In genomic region chr20:47274449-47275108, GRCh38 we compare ENCODE assay signal across 8 cellular contexts.
DNase-seq lines count a peak whose midpoint lies in the region; ATAC-seq, FAIRE-seq and TF ChIP-seq lines count a peak whose summit lies in the region.

No MANE protein-coding gene starts in this region.

- H3K4me2 ChIP-seq in A549 (peak overlapping the region; percentile 74), endothelial cell of umbilical vein (ENCODE audit: insufficient read depth, low read length) (peak overlapping the region; percentile 87)

- no peaks in the 10 kb centered on the region for H3K27me3 ChIP-seq in endothelial cell of umbilical vein (ENCODE audit: control insufficient read depth in 2 of 2, insufficient read depth in 2 of 2, low read length in 2 of 2)

- peaks cover 11 to 22% of the 10 kb centered on the region in 2 experiments for H3K36me3 ChIP-seq in endothelial cell of umbilical vein (ENCODE audit: control insufficient read depth in 2 of 2, extremely low read depth in 1 of 2, insufficient read depth in 2 of 2, low read length in 2 of 2)

- peak overlapping the region; percentile 76 for H3K9ac ChIP-seq in endothelial cell of umbilical vein (replicated peaks; ENCODE audit: extremely low read depth, insufficient read depth, low read length)

- POLR2A ChIA-PET in A549 (lab: Yijun Ruan, JAX) (interaction anchor here (1.1 to 4.5 kb wide), 10 partner anchors 21 to 227 kb away, joined by 3 to 83 read pairs (median 6); partner anchors contain the start of genes NCOA3 and ZMYND8), endothelial cell of umbilical vein (lab: Charles Lee) (interaction anchor here (0.5 to 3.7 kb wide), 7 partner anchors 29 to 109 kb away, joined by 3 to 28 read pairs (median 4); no protein-coding TSS in a partner anchor)

- peaks cover 38% of the 10 kb centered on the region for H3K36me3 Mint-ChIP-seq in T-helper 1 cell treated with Interleukin-12 subunit alpha and Interleukin-12 subunit beta and Interleukin-4 antibody, amounts not matched to agents 30 μg/mL and 1 μg/mL, for 36 hours (ENCODE audit: low read depth)
- H3K36me3 Mint-ChIP-seq in natural killer cell treated with Interleukin-12 subunit alpha and Interleukin-12 subunit beta and Interleukin-15 and Interleukin-18, amount 100 ng/mL, for 72 hours = peaks cover 4% of the 10 kb centered on the region

- intact Hi-C loops in endothelial cell of umbilical vein (cut with micrococcal nuclease) = loop anchor here (1.0 kb wide), 3 partner anchors 43 to 85 kb away; no protein-coding TSS in a partner anchor

- H3K27me3 Mint-ChIP-seq in T-helper 1 cell treated with Interleukin-12 subunit alpha and Interleukin-12 subunit beta and Interleukin-4 antibody, amounts not matched to agents 30 μg/mL and 1 μg/mL, for 36 hours (ENCODE audit: low read depth) = no peaks in the 10 kb centered on the region
- H3K27me3 Mint-ChIP-seq in natural killer cell treated with Interleukin-12 subunit alpha and Interleukin-12 subunit beta and Interleukin-15 and Interleukin-18, amount 100 ng/mL, for 72 hours = no peaks in the 10 kb centered on the region

- peak overlapping the region; percentile 59 for H3K4me3 Mint-ChIP-seq in T-helper 1 cell treated with Interleukin-12 subunit alpha and Interleukin-12 subunit beta and Interleukin-4 antibody, amounts not matched to agents 30 μg/mL and 1 μg/mL, for 36 hours
- H3K4me3 Mint-ChIP-seq in natural killer cell treated with Interleukin-12 subunit alpha and Interleukin-12 subunit beta and Interleukin-15 and Interleukin-18, amount 100 ng/mL, for 72 hours = peak overlapping the region; percentile 77

- TF ChIP-seq CTCF in A549 (IDR thresholded peaks at IDR 0.05) (no peak), endothelial cell of umbilical vein (IDR thresholded peaks at IDR 0.05; ENCODE audit: extremely low read depth in 1 of 2, insufficient read depth in 1 of 2, low read depth in 1 of 2, low read length in 2 of 2) (no peak)

- no peaks in the 10 kb centered on the region for H3K9me3 ChIP-seq in A549
- H3K9me3 ChIP-seq in endothelial cell of umbilical vein (replicated peaks; ENCODE audit: control insufficient read depth, insufficient read depth, low read length) = no peaks in the 10 kb centered on the region

- H3K9me3 Mint-ChIP-seq in T-helper 1 cell treated with Interleukin-12 subunit alpha and Interleukin-12 subunit beta and Interleukin-4 antibody, amounts not matched to agents 30 μg/mL and 1 μg/mL, for 36 hours = no peaks in the 10 kb centered on the region
- H3K9me3 Mint-ChIP-seq in natural killer cell treated with Interleukin-12 subunit alpha and Interleukin-12 subunit beta and Interleukin-15 and Interleukin-18, amount 100 ng/mL, for 72 hours = no peaks in the 10 kb centered on the region

- no peak for FAIRE-seq in A549 (lab: Jason Lieb, UNC)
- peak; percentile 94 for FAIRE-seq in endothelial cell of umbilical vein (lab: Jason Lieb, UNC)

- CTCF ChIA-PET in A549 (lab: Yijun Ruan, JAX) (interaction anchor here (0.7 to 14.7 kb wide), 18 partner anchors 8 to 522 kb away, joined by 3 to 684 read pairs (median 10); partner anchors contain the start of gene ZMYND8), endothelial cell of umbilical vein (lab: Charles Lee) (interaction anchor here (0.7 to 7.8 kb wide), 21 partner anchors 8 to 349 kb away, joined by 3 to 739 read pairs (median 5); partner anchors contain the start of genes NCOA3 and ZMYND8)

- no peaks in the 10 kb centered on the region for H3K9me1 ChIP-seq in endothelial cell of umbilical vein (replicated peaks; ENCODE audit: control insufficient read depth, extremely low read depth, insufficient read depth, low read length)

- peak in 1 of 2 experiments; percentile 66; a peak in 4 of 5 replicates for TF ChIP-seq RAD21 in A549 (conservative IDR thresholded peaks at IDR 0.05 in 1 of 2, IDR thresholded peaks at IDR 0.05 in 1 of 2)

- BruUV-seq in endothelial cell of umbilical vein (replicated peaks; lab: Mats Ljungman, UMichigan) = TSS peak; percentile 96

- H2AFZ ChIP-seq in endothelial cell of umbilical vein (ENCODE audit: low read depth, low read length) = no peak overlapping the region

- H4K20me1 ChIP-seq in endothelial cell of umbilical vein (replicated peaks; ENCODE audit: control insufficient read depth, extremely low read depth, insufficient read depth, low read length) = no peaks in the 10 kb centered on the region

- H3K4me3 ChIP-seq in A549 = no peak overlapping the region
- H3K4me3 ChIP-seq in endothelial cell of umbilical vein (replicated peaks in 1 of 3; ENCODE audit: insufficient read depth in 1 of 3, low read depth in 1 of 3, low read length in 3 of 3) = peak overlapping the region in 1 of 3 experiments; percentile 35

- H3K79me2 ChIP-seq in endothelial cell of umbilical vein (ENCODE audit: control insufficient read depth, insufficient read depth, low read length) = peaks cover 48% of the 10 kb centered on the region

- TF ChIP-seq EP300 in A549 (IDR thresholded peaks at IDR 0.05) = peak; percentile 94 to 95

- ATAC-seq in A549 = peak; percentile 89 to 94
- peak; percentile 71 for ATAC-seq in GM18870 (IDR thresholded peaks at IDR 0.05; ENCODE audit: unreplicated experiment)
- ATAC-seq in HG03159 (IDR thresholded peaks at IDR 0.05; ENCODE audit: unreplicated experiment) = peak; percentile 78
- peak; percentile 92 to 98 for ATAC-seq in natural killer cell treated with Interleukin-12 subunit alpha and Interleukin-12 subunit beta and Interleukin-15 and Interleukin-18, amount 100 ng/mL, for 72 hours

- DNase-seq in A549 (ENCODE audit: low read depth in 1 of 2, low spot score in 1 of 2) = peak; percentile 87 to 93
- peak; percentile 96 for DNase-seq in endothelial cell of umbilical vein (ENCODE audit: low read depth, low spot score)
- DNase-seq in natural killer cell treated with Interleukin-12 subunit alpha and Interleukin-12 subunit beta and Interleukin-15 and Interleukin-18, amount 100 ng/mL, for 72 hours (ENCODE audit: low spot score) = no peak
- DNase-seq in DMS79 (lab: John Stamatoyannopoulos, UW) = no peak
- DNase-seq in UCSD-AML1 (lab: John Stamatoyannopoulos, UW; ENCODE audit: unreplicated experiment) = no peak

- TF ChIP-seq POLR2A in A549 (IDR thresholded peaks at IDR 0.05; ENCODE audit: low read length) (no peak), endothelial cell of umbilical vein (IDR thresholded peaks at IDR 0.05; ENCODE audit: low read depth, low read length) (peak; percentile 40)

- dilution Hi-C loops in endothelial cell of umbilical vein (cut with MboI; ENCODE audit: extremely low pct_ligation_motif_present, low sequenced_read_pairs) = loop anchor here (10.0 kb wide), 1 partner anchor 60 kb away; no protein-coding TSS in a partner anchor

- H3K27ac ChIP-seq in A549 (peak overlapping the region; percentile 84 to 93), endothelial cell of umbilical vein (ENCODE audit: insufficient read depth, low read depth, low read length) (peak overlapping the region; percentile 87)

- H3K4me1 Mint-ChIP-seq in T-helper 1 cell treated with Interleukin-12 subunit alpha and Interleukin-12 subunit beta and Interleukin-4 antibody, amounts not matched to agents 30 μg/mL and 1 μg/mL, for 36 hours (ENCODE audit: low read depth) = peaks cover 29% of the 10 kb centered on the region
- peaks cover 30 to 36% of the 10 kb centered on the region in 2 donors for H3K4me1 Mint-ChIP-seq in natural killer cell treated with Interleukin-12 subunit alpha and Interleukin-12 subunit beta and Interleukin-15 and Interleukin-18, amount 100 ng/mL, for 72 hours (ENCODE audit: low read depth in 2 of 2)

- peak overlapping the region; percentile 90 for H3K27ac Mint-ChIP-seq in T-helper 1 cell treated with Interleukin-12 subunit alpha and Interleukin-12 subunit beta and Interleukin-4 antibody, amounts not matched to agents 30 μg/mL and 1 μg/mL, for 36 hours
- H3K27ac Mint-ChIP-seq in natural killer cell treated with Interleukin-12 subunit alpha and Interleukin-12 subunit beta and Interleukin-15 and Interleukin-18, amount 100 ng/mL, for 72 hours = peak overlapping the region; percentile 93 to 98

- H3K4me1 ChIP-seq in A549 (peaks cover 72% of the 10 kb centered on the region), endothelial cell of umbilical vein (ENCODE audit: control insufficient read depth, extremely low read depth, insufficient read depth, low read length) (peaks cover 44% of the 10 kb centered on the region)

- 4% methylated on average over 3 of the region's 3 CpGs for WGBS in A549 (ENCODE audit: missing lambda C conversion rate)

TF ChIP-seq in A549, 52 proteins besides CTCF, POLR2A, EP300 and RAD21 (continues in another document):
- TF ChIP-seq HOXA7 (CRISPR knock-in tag; IDR thresholded peaks at IDR 0.05) (no peak), MAX (IDR thresholded peaks at IDR 0.05) (peak; percentile 67), RCOR1 (IDR thresholded peaks at IDR 0.05; ENCODE audit: low read depth, low read length) (no peak), RNF2 (IDR thresholded peaks at IDR 0.05; ENCODE audit: borderline replicate concordance, low read depth) (no peak), JUNB (IDR thresholded peaks at IDR 0.05) (peak; percentile 99), FOSL2 (IDR thresholded peaks at IDR 0.05) (peak; percentile 99), FOSL2 (CRISPR knock-in tag; IDR thresholded peaks at IDR 0.05) (peak; percentile 99)

TF ChIP-seq in endothelial cell of umbilical vein, 7 proteins besides CTCF, POLR2A, EP300 and RAD21:
- TF ChIP-seq GATA2 (IDR thresholded peaks at IDR 0.05; ENCODE audit: insufficient read depth, insufficient read length, low read depth, low read length) = no peak
- no peak for TF ChIP-seq MAX (IDR thresholded peaks at IDR 0.05; ENCODE audit: insufficient read depth, insufficient read length)
- no peak for TF ChIP-seq MYC (IDR thresholded peaks at IDR 0.05; ENCODE audit: low read depth, low read length)
- TF ChIP-seq POLR2AphosphoS5 (IDR thresholded peaks at IDR 0.05; ENCODE audit: insufficient read depth, low read depth, low read length) = peak; percentile 63
- TF ChIP-seq JUN (IDR thresholded peaks at IDR 0.05; ENCODE audit: borderline replicate concordance, insufficient read depth, insufficient read length, low read depth) = peak; percentile 92
- no peak for TF ChIP-seq EZH2 (IDR thresholded peaks at IDR 0.05; ENCODE audit: borderline replicate concordance, low read depth, low read length, severe bottlenecking)
- peak; percentile 98 for TF ChIP-seq FOS (IDR thresholded peaks at IDR 0.05; ENCODE audit: borderline replicate concordance, insufficient read depth, low read length)
TF ChIP-seq in endothelial cell of umbilical vein: peak in this region for 3.

Comparison
In these comparisons a context has a peak if more than half of its experiments do, and no peak if none do; other contexts are left out.
1. DNase-seq: peak in A549 (2 of 2) and endothelial cell of umbilical vein (single experiment); none in natural killer cell treated with Interleukin-12 subunit alpha and Interleukin-12 subunit beta and Interleukin-15 and Interleukin-18, amount 100 ng/mL, for 72 hours (single experiment), DMS79 (single experiment) and UCSD-AML1 (single experiment).
2. Peak in every context shown above with its lines, with median percentiles within 50 percentile points of each other: ATAC-seq.